ENCODE assay signal across 8 cellular contexts in the genomic region with DNA sequence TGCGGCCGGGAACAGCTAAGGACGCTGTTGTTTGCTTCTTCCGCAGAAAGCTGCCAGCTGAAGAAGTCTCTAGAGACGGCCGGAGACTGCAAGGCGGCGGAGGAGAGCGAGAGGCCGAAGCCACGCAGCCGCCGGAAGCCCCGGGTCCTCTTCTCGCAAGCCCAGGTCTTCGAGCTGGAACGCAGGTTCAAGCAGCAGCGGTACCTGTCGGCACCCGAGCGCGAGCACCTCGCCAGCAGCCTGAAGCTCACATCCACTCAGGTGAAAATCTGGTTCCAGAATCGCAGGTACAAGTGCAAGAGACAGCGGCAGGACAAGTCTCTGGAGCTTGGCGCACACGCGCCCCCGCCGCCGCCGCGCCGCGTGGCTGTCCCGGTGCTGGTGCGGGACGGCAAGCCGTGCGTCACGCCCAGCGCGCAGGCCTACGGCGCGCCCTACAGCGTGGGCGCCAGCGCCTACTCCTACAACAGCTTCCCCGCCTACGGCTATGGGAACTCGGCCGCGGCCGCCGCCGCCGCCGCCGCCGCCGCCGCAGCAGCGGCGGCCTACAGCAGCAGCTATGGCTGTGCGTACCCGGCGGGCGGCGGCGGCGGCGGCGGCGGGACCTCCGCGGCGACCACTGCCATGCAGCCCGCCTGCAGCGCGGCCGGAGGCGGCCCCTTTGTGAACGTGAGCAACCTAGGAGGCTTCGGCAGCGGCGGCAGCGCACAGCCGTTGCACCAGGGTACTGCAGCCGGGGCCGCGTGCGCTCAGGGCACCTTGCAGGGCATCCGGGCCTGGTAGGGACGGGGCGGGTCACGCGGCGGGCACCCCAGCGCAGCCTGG. TPM values are rescaled to one million over a fixed set of nuclear protein-coding genes. Genes with fewer than 3 reads are reported as not detected.
DNase-seq lines count a peak whose midpoint lies in the region; ATAC-seq and TF ChIP-seq lines count a peak whose summit lies in the region.

No MANE protein-coding gene starts in this region.

- H3F3A ChIP-seq in DOHH2 (ENCODE audit: control insufficient read depth, insufficient read depth) = no peaks in the 10 kb centered on the region

- H3K4me1 ChIP-seq in DOHH2 (ENCODE audit: control insufficient read depth, low read length) (no peaks in the 10 kb centered on the region), esophagus squamous epithelium (peaks cover 34 to 72% (median 41%) of the 10 kb centered on the region in 3 donors)

- H3K4me2 ChIP-seq in DOHH2 (ENCODE audit: low read length) = 0 out of 2 replicates have a peak overlapping the region, but pooled peaks have one; percentile 19

- no peaks in the 10 kb centered on the region for H3K9me3 ChIP-seq in DOHH2 (ENCODE audit: control insufficient read depth, insufficient read depth, low read length)
- H3K9me3 ChIP-seq in esophagus squamous epithelium = no peaks in the 10 kb centered on the region

- no peak overlapping the region for H3K27ac ChIP-seq in DOHH2 (ENCODE audit: low read depth, low read length)
- H3K27ac ChIP-seq in esophagus squamous epithelium = no peak overlapping the region

- no peaks in the 10 kb centered on the region for H3K79me2 ChIP-seq in DOHH2 (ENCODE audit: control insufficient read depth, low read length)

- TF ChIP-seq POLR2A in esophagus squamous epithelium (IDR thresholded peaks at IDR 0.05) (no peak), GM18505 (IDR thresholded peaks at IDR 0.05; ENCODE audit: borderline replicate concordance, extremely low read depth, insufficient read depth, insufficient read length) (no peak)

- WGBS in esophagus squamous epithelium, 2 donors = 0 to 8% methylated on average over 2 to 14 of the region's 100 CpGs

- no peaks in the 10 kb centered on the region for H4K20me1 ChIP-seq in DOHH2 (ENCODE audit: control insufficient read depth, insufficient read depth, low read depth, low read length)

- intact Hi-C loops in esophagus squamous epithelium (cut with DNase I) (no loop called here), posterior vena cava (cut with DNase I) (no loop called here)

- peak; percentile 18 for DNase-seq in NOMO-1 treated with DMSO at 0.1 percent for 48 hours (lab: John Stamatoyannopoulos, UW; ENCODE audit: unreplicated experiment)
- no peak for DNase-seq in esophagus squamous epithelium (lab: John Stamatoyannopoulos, UW)
- DNase-seq in posterior vena cava (ENCODE audit: low spot score) = peak; percentile 82
- no peak for DNase-seq in T-helper 9 cell

- ATAC-seq in GM18505 (IDR thresholded peaks at IDR 0.05; ENCODE audit: unreplicated experiment) = no peak
- ATAC-seq in GM21423 (IDR thresholded peaks at IDR 0.05; ENCODE audit: unreplicated experiment) = no peak
- no peak for ATAC-seq in HG02970 (IDR thresholded peaks at IDR 0.05; ENCODE audit: low FRiP score, unreplicated experiment)

- H3K27me3 ChIP-seq in DOHH2 (ENCODE audit: control insufficient read depth, low read length) (peaks cover 63% of the 10 kb centered on the region), esophagus squamous epithelium (peaks cover 27 to 100% (median 78%) of the 10 kb centered on the region in 4 donors)

- H3K36me3 ChIP-seq in DOHH2 (ENCODE audit: control insufficient read depth, low read length) (no peaks in the 10 kb centered on the region), esophagus squamous epithelium (no peaks in the 10 kb centered on the region)

- no peak overlapping the region for H3K4me3 ChIP-seq in DOHH2 (ENCODE audit: low read length)
- peak overlapping the region; percentile 2 to 57 (median 32) for H3K4me3 ChIP-seq in esophagus squamous epithelium

- TF ChIP-seq CTCF in DOHH2 (IDR thresholded peaks at IDR 0.05; ENCODE audit: low read depth, low read length, poor library complexity, severe bottlenecking) (no peak), esophagus squamous epithelium (IDR thresholded peaks at IDR 0.05) (no peak)

- H3K9me2 ChIP-seq in DOHH2 (replicated peaks; ENCODE audit: control insufficient read depth, low read length) = no peaks in the 10 kb centered on the region

RNA-seq across cellular contexts. Expression of gene NKX2-3, which starts 2.4 kb away (rescaled TPM):
- under 1 TPM in 2 of 4 donors, not detected in 2; 0.19 to 0.40 TPM for total RNA-seq in esophagus squamous epithelium
- total RNA-seq in posterior vena cava = not detected

Comparison
In these comparisons a context has a peak if more than half of its experiments do, and no peak if none do; other contexts are left out.
1. DNase-seq: peak in NOMO-1 treated with DMSO at 0.1 percent for 48 hours (single experiment) and posterior vena cava (single experiment); none in esophagus squamous epithelium (single experiment) and T-helper 9 cell (single experiment).